In genomic region chr4:3808597-3808996, GRCh38 we compare ENCODE assay signal across 13 cellular contexts.
"Had no signal": no experiment of that assay in that cellular context is flagged by ENCODE, and none has a peak within 500 bp of the region (broad histone marks: within the 10 kb centered on the region; RNA-seq: fewer than 3 reads in every experiment).

No MANE protein-coding gene starts in this region.

- H3K4me3 Mint-ChIP-seq: nephron progenitor cell, type B pancreatic cell had no signal

- H3K4me3 ChIP-seq: gastrocnemius medialis, heart right ventricle, sigmoid colon, skin epidermis, thyroid gland had no signal

- H3K27ac Mint-ChIP-seq: nephron progenitor cell, type B pancreatic cell had no signal

- H3K4me1 ChIP-seq: gastrocnemius medialis, heart right ventricle, sigmoid colon, thyroid gland had no signal

- H3K9me3 ChIP-seq: gastrocnemius medialis, heart right ventricle, neutrophil, sigmoid colon, thyroid gland had no signal

- H3K36me3 ChIP-seq: gastrocnemius medialis, heart right ventricle, neutrophil, sigmoid colon, thyroid gland had no signal

- H3K36me3 Mint-ChIP-seq: naive B cell, type B pancreatic cell had no signal

- ATAC-seq: esophagus mucosa, gastrocnemius medialis had no signal

- H3K27me3 ChIP-seq: thyroid gland had no signal

- H3K27ac ChIP-seq: gastrocnemius medialis, heart right ventricle, neutrophil, sigmoid colon, skin epidermis, thyroid gland had no signal

- H3K9me3 Mint-ChIP-seq: nephron progenitor cell, type B pancreatic cell had no signal

- DNase-seq: effector memory CD4-positive, alpha-beta T cell; gastrocnemius medialis; heart right ventricle; kidney glomerular epithelial cell; naive B cell; nephron progenitor cell; sigmoid colon; stimulated activated naive CD4-positive, alpha-beta T cell; thyroid gland had no signal
